Comparison of ENCODE assay signal across 1 cellular context in the genomic region with DNA sequence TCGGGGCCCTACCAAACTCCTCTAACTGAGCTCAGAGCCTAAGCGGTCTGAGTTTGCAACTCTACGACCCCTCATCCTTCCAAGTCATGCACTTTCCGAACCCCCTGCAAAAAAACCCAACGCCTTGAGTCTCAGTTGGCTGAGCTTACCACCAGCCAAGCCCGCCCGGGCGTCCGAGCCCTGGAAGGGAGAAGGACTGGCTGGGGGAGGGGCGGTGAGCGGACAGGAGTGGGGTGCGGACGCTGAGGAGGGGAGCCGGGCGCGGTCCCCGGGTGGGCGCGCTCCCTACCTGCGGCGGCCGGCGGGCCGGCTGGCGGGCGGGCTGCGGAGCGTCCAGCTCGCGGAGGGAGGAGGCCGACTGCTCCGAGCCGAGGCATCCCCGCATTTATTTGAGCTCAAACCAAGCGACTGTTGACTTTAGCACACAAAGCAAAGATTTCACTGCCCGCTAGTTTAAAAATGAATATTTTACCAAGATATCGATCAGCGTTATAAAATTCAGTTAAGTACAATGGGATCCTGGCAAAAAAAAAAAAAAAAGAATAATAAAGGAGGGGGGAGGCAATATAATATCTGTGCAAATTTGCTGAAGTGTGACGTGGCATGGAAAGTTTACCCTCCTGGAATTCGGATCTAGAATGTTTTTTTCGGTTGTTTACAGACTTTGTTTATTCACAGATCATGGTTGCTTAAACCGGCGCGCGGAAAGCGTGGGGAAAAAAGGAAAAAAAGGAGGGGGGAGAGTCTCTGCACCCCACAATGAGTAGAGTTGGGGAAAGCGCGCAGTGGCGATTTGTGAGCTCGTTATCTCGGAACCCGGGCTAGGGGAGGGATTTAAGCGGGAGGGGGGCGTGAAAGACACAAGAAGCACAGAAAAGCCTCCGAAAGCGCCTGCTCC.
TF ChIP-seq lines count a peak whose summit lies in the region.

No MANE protein-coding gene starts in this region.

TF ChIP-seq in HepG2, 621 proteins besides CTCF, POLR2A, EP300 and RAD21 (continued from another document and continues in another):
- 0 out of 2 replicates have a peak, but pooled peaks have one; percentile 46 for TF ChIP-seq ZNF343 (CRISPR knock-in tag; IDR thresholded peaks at IDR 0.05)
- TF ChIP-seq ZNF264 (CRISPR knock-in tag; IDR thresholded peaks at IDR 0.05): peak; percentile 69; the same call in 1 of the 2 replicates
- no peak for TF ChIP-seq KDM1A (CRISPR knock-in tag; IDR thresholded peaks at IDR 0.05)
- no peak for TF ChIP-seq CBX1 (IDR thresholded peaks at IDR 0.05; ENCODE audit: low read depth)
- TF ChIP-seq, protein P1, sequence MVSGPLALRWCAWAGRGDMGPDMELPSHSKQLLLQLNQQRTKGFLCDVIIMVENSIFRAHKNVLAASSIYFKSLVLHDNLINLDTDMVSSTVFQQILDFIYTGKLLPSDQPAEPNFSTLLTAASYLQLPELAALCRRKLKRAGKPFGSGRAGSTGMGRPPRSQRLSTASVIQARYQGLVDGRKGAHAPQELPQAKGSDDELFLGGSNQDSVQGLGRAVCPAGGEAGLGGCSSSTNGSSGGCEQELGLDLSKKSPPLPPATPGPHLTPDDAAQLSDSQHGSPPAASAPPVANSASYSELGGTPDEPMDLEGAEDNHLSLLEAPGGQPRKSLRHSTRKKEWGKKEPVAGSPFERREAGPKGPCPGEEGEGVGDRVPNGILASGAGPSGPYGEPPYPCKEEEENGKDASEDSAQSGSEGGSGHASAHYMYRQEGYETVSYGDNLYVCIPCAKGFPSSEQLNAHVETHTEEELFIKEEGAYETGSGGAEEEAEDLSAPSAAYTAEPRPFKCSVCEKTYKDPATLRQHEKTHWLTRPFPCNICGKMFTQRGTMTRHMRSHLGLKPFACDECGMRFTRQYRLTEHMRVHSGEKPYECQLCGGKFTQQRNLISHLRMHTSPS (CRISPR knock-in tag; IDR thresholded peaks at IDR 0.05; ENCODE audit: low read depth): no peak
- TF ChIP-seq ZBTB1 (CRISPR knock-in tag; IDR thresholded peaks at IDR 0.05; ENCODE audit: borderline replicate concordance): no peak
- peak; percentile 25; the same call in 1 of the 2 replicates for TF ChIP-seq ZNF251 (CRISPR knock-in tag; IDR thresholded peaks at IDR 0.05)
- TF ChIP-seq ZNF777 (CRISPR knock-in tag; IDR thresholded peaks at IDR 0.05): peak; percentile 58
- peak; percentile 39; the same call in 1 of the 2 replicates for TF ChIP-seq ZNF430 (CRISPR knock-in tag; IDR thresholded peaks at IDR 0.05)
- TF ChIP-seq, protein P2, sequence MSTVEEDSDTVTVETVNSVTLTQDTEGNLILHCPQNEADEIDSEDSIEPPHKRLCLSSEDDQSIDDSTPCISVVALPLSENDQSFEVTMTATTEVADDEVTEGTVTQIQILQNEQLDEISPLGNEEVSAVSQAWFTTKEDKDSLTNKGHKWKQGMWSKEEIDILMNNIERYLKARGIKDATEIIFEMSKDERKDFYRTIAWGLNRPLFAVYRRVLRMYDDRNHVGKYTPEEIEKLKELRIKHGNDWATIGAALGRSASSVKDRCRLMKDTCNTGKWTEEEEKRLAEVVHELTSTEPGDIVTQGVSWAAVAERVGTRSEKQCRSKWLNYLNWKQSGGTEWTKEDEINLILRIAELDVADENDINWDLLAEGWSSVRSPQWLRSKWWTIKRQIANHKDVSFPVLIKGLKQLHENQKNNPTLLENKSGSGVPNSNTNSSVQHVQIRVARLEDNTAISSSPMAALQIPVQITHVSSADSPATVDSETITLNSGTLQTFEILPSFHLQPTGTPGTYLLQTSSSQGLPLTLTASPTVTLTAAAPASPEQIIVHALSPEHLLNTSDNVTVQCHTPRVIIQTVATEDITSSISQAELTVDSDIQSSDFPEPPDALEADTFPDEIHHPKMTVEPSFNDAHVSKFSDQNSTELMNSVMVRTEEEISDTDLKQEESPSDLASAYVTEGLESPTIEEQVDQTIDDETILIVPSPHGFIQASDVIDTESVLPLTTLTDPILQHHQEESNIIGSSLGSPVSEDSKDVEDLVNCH (CRISPR knock-in tag; IDR thresholded peaks at IDR 0.05): no peak
- TF ChIP-seq ZSCAN31 (CRISPR knock-in tag; IDR thresholded peaks at IDR 0.05; ENCODE audit: low read depth): peak; percentile 85
- no peak for TF ChIP-seq ZNF720 (CRISPR knock-in tag; IDR thresholded peaks at IDR 0.05)
- 0 out of 2 replicates have a peak, but pooled peaks have one; percentile 59 for TF ChIP-seq ZNF317 (CRISPR knock-in tag; IDR thresholded peaks at IDR 0.05)
- no peak; the same call in 1 of the 2 replicates for TF ChIP-seq SMYD3 (CRISPR knock-in tag; IDR thresholded peaks at IDR 0.05)
- TF ChIP-seq FOSL1 (CRISPR knock-in tag; IDR thresholded peaks at IDR 0.05; ENCODE audit: borderline replicate concordance): no peak; the same call in 1 of the 2 replicates
- no peak for TF ChIP-seq MTA1 (CRISPR knock-in tag; IDR thresholded peaks at IDR 0.05; ENCODE audit: borderline replicate concordance)
- 0 out of 2 replicates have a peak, but pooled peaks have one; percentile 18 for TF ChIP-seq XBP1 (CRISPR knock-in tag; IDR thresholded peaks at IDR 0.05)
- TF ChIP-seq ATF6 (CRISPR knock-in tag; conservative IDR thresholded peaks at IDR 0.05): no peak
- TF ChIP-seq ZNF451 (CRISPR knock-in tag; IDR thresholded peaks at IDR 0.05): no peak
- TF ChIP-seq ZNF224 (CRISPR knock-in tag; IDR thresholded peaks at IDR 0.05): no peak; the same call in 1 of the 2 replicates
- TF ChIP-seq ZNF256 (CRISPR knock-in tag; conservative IDR thresholded peaks at IDR 0.05): no peak
- TF ChIP-seq ZNF567 (CRISPR knock-in tag; IDR thresholded peaks at IDR 0.05; ENCODE audit: borderline replicate concordance): no peak; the same call in none of the 2 replicates
- TF ChIP-seq MTF2 (CRISPR knock-in tag; IDR thresholded peaks at IDR 0.05; ENCODE audit: borderline replicate concordance): no peak; the same call in 1 of the 2 replicates
- TF ChIP-seq FOXK2 (IDR thresholded peaks at IDR 0.05): peak; percentile 50; the same call in 1 of the 2 replicates
- no peak for TF ChIP-seq ZNF234 (CRISPR knock-in tag; conservative IDR thresholded peaks at IDR 0.05)
- TF ChIP-seq, protein P3, sequence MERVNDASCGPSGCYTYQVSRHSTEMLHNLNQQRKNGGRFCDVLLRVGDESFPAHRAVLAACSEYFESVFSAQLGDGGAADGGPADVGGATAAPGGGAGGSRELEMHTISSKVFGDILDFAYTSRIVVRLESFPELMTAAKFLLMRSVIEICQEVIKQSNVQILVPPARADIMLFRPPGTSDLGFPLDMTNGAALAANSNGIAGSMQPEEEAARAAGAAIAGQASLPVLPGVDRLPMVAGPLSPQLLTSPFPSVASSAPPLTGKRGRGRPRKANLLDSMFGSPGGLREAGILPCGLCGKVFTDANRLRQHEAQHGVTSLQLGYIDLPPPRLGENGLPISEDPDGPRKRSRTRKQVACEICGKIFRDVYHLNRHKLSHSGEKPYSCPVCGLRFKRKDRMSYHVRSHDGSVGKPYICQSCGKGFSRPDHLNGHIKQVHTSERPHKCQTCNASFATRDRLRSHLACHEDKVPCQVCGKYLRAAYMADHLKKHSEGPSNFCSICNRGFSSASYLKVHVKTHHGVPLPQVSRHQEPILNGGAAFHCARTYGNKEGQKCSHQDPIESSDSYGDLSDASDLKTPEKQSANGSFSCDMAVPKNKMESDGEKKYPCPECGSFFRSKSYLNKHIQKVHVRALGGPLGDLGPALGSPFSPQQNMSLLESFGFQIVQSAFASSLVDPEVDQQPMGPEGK (CRISPR knock-in tag; IDR thresholded peaks at IDR 0.05): peak; percentile 56
- no peak for TF ChIP-seq RARA (CRISPR knock-in tag; IDR thresholded peaks at IDR 0.05)
- no peak for TF ChIP-seq PPARG (CRISPR knock-in tag; conservative IDR thresholded peaks at IDR 0.05)
- 0 out of 2 replicates have a peak, but pooled peaks have one; percentile 52 for TF ChIP-seq BRCA1 (CRISPR knock-in tag; IDR thresholded peaks at IDR 0.05)
- no peak for TF ChIP-seq SNAPC2 (CRISPR knock-in tag; IDR thresholded peaks at IDR 0.05)
- TF ChIP-seq HNRNPLL (IDR thresholded peaks at IDR 0.05; ENCODE audit: low read depth, low read length, poor library complexity, severe bottlenecking): peak; percentile 40
- peak; percentile 70; the same call in 1 of the 2 replicates for TF ChIP-seq IRX3 (CRISPR knock-in tag; IDR thresholded peaks at IDR 0.05; ENCODE audit: borderline replicate concordance, low read depth)
- peak; percentile 42 for TF ChIP-seq HOXA3 (CRISPR knock-in tag; IDR thresholded peaks at IDR 0.05)
- no peak for TF ChIP-seq ZBTB8A (CRISPR knock-in tag; IDR thresholded peaks at IDR 0.05; ENCODE audit: borderline replicate concordance, low read depth)
- TF ChIP-seq, protein P4, sequence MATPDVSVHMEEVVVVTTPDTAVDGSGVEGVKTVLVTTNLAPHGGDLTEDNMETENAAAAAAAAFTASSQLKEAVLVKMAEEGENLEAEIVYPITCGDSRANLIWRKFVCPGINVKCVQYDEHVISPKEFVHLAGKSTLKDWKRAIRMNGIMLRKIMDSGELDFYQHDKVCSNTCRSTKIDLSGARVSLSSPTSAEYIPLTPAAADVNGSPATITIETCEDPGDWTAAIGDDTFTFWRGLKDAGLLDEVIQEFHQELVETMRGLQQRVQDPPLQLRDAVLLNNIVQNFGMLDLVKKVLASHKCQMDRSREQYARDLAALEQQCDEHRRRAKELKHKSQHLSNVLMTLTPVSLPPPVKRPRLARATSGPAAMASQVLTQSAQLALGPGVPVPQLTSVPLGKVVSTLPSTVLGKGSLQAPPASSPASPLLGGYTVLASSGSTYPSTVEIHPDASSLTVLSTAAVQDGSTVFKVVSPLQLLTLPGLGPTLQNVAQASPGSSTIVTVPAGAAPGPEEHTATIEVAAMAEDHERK (CRISPR knock-in tag; IDR thresholded peaks at IDR 0.05; ENCODE audit: low read depth): no peak
- TF ChIP-seq ZNF260 (CRISPR knock-in tag; IDR thresholded peaks at IDR 0.05; ENCODE audit: borderline replicate concordance, low read depth): no peak
- TF ChIP-seq SRF (IDR thresholded peaks at IDR 0.05; ENCODE audit: low read depth, low read length): no peak
- no peak for TF ChIP-seq SIN3B (IDR thresholded peaks at IDR 0.05; ENCODE audit: low read length)
- TF ChIP-seq ZNF329 (CRISPR knock-in tag; IDR thresholded peaks at IDR 0.05; ENCODE audit: low read depth): no peak
- TF ChIP-seq, protein P5, sequence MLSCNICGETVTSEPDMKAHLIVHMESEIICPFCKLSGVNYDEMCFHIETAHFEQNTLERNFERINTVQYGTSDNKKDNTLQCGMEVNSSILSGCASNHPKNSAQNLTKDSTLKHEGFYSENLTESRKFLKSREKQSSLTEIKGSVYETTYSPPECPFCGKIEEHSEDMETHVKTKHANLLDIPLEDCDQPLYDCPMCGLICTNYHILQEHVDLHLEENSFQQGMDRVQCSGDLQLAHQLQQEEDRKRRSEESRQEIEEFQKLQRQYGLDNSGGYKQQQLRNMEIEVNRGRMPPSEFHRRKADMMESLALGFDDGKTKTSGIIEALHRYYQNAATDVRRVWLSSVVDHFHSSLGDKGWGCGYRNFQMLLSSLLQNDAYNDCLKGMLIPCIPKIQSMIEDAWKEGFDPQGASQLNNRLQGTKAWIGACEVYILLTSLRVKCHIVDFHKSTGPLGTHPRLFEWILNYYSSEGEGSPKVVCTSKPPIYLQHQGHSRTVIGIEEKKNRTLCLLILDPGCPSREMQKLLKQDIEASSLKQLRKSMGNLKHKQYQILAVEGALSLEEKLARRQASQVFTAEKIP (CRISPR knock-in tag; IDR thresholded peaks at IDR 0.05; ENCODE audit: borderline replicate concordance): no peak
- no peak for TF ChIP-seq ZNF30 (CRISPR knock-in tag; IDR thresholded peaks at IDR 0.05)
- no peak for TF ChIP-seq ZNF792 (CRISPR knock-in tag; IDR thresholded peaks at IDR 0.05)
- TF ChIP-seq, protein P6, sequence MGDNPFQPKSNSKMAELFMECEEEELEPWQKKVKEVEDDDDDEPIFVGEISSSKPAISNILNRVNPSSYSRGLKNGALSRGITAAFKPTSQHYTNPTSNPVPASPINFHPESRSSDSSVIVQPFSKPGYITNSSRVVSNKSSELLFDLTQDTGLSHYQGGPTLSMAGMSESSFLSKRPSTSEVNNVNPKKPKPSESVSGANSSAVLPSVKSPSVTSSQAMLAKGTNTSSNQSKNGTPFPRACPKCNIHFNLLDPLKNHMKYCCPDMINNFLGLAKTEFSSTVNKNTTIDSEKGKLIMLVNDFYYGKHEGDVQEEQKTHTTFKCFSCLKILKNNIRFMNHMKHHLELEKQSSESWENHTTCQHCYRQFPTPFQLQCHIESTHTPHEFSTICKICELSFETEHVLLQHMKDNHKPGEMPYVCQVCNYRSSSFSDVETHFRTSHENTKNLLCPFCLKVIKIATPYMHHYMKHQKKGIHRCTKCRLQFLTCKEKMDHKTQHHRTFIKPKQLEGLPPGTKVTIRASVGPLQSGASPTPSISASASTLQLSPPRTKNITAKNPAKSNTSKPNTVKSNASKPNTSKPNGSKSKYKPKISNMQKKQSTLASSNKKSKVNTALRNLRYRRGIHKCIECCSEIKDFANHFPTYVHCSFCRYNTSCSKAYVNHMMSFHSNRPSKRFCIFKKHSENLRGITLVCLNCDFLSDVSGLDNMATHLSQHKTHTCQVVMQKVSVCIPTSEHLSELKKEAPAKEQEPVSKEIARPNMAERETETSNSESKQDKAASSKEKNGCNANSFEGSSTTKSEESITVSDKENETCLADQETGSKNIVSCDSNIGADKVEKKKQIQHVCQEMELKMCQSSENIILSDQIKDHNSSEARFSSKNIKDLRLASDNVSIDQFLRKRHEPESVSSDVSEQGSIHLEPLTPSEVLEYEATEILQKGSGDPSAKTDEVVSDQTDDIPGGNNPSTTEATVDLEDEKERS (CRISPR knock-in tag; IDR thresholded peaks at IDR 0.05): no peak; the same call in 1 of the 2 replicates
- TF ChIP-seq EZH2 (conservative IDR thresholded peaks at IDR 0.05; ENCODE audit: low read depth, low read length): no peak
- no peak for TF ChIP-seq RCOR2 (CRISPR knock-in tag; IDR thresholded peaks at IDR 0.05)
- TF ChIP-seq SIN3A (IDR thresholded peaks at IDR 0.05; ENCODE audit: borderline replicate concordance, low read depth, low read length): no peak
- no peak for TF ChIP-seq CBFB (CRISPR knock-in tag; IDR thresholded peaks at IDR 0.05)
- peak; percentile 86 for TF ChIP-seq POLR2AphosphoS5 (IDR thresholded peaks at IDR 0.05; ENCODE audit: low read depth, low read length)
- no peak for TF ChIP-seq ZNF672 (CRISPR knock-in tag; IDR thresholded peaks at IDR 0.05)
- peak; percentile 32; the same call in 1 of the 2 replicates for TF ChIP-seq ZNF12 (CRISPR knock-in tag; IDR thresholded peaks at IDR 0.05)
- peak; percentile 26; the same call in 1 of the 2 replicates for TF ChIP-seq ZNF549 (CRISPR knock-in tag; IDR thresholded peaks at IDR 0.05)
